Comparison of ENCODE assay signal across 8 cellular contexts in the genomic region with DNA sequence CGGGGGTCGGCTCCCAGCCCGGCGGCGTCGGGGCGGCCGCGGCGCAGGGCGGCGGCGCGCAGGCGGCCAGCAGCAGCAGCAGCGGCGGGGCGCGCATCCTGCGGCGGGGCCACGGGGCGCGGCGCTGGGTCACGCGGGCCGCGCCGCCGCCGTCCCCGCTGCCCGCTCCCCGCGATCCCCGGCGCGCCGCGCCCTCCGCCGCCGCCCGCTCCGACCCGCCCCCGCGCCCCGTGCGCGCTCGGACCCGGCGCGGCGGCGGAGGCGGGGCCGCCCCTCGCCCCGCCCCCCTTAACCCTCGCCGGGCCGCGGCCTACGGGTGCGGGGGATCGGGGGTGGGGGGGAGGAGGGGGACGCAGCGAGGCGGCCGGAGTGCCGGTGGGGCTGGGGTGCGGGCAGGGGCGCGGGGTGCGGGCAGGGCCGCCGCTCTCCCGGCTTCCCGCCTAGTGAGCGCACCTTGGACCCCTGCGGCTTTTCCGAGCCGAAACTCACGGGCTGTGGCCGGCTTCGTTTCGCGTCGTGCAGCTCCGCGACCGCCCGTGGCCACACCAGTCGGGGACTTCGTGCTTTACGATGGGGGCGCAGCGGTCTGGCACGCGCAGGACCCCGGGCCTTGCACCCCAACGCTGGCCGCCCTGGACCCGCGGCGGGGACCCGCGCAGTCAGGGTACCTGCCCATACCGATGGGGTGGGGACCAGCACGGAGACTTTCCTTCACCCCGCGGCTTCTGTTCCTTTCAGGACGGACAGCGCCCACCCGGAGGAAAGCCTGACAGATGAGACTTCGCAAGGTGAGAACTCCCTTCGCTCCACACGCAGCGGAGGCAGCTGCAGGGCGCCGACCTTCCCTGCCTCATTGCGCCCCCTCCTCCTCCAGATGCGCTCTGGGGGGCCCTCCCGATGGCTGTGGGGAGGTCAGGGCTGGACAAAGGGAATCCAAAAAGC. TPM values are rescaled to one million over a fixed set of nuclear protein-coding genes. Genes with fewer than 3 reads are reported as not detected.
DNase-seq lines count a peak whose midpoint lies in the region; ATAC-seq and TF ChIP-seq lines count a peak whose summit lies in the region.

Gene FNDC10 (minus strand): TSS at position 217 of the 942 bp plus-strand sequence. CDS start 120 bp downstream, at position 97.

- H3K27me3 ChIP-seq in RWPE2 (ENCODE audit: insufficient read depth, poor library complexity, severe bottlenecking): no peaks in the 10 kb centered on the region
- H3K27me3 ChIP-seq in psoas muscle (ENCODE audit: insufficient read depth in 3 of 3, low read length in 2 of 3): peaks cover 0 to 64% (median 27%) of the 10 kb centered on the region in 3 donors

- no peaks in the 10 kb centered on the region for H3K36me3 ChIP-seq in RWPE2 (ENCODE audit: low read depth)
- no peaks in the 10 kb centered on the region for H3K36me3 ChIP-seq in psoas muscle (ENCODE audit: insufficient read depth in 1 of 2, low read depth in 1 of 2)

- H3K4me3 ChIP-seq in GM08714 (ENCODE audit: low read length) (peak within 1 kb of the TSS; percentile 15; the same call in 1 of the 2 replicates), RWPE2 (ENCODE audit: severe bottlenecking) (peak within 1 kb of the TSS; percentile 48), fibroblast of pulmonary artery (replicated peaks; ENCODE audit: low read depth, low read length) (peak within 1 kb of the TSS; percentile 46), psoas muscle (peak within 1 kb of the TSS; percentile 55)

- 2 to 3% (median 3%) methylated on average over 39 to 125 of the region's 127 CpGs for WGBS in psoas muscle, 3 donors

- H3K27ac ChIP-seq in RWPE2 (ENCODE audit: poor library complexity, severe bottlenecking) (no peak within 1 kb of the TSS), psoas muscle (no peak within 1 kb of the TSS)

- no peaks in the 10 kb centered on the region for H3K4me1 ChIP-seq in RWPE2 (ENCODE audit: insufficient read depth, poor library complexity, severe bottlenecking)
- peaks cover 13% of the 10 kb centered on the region for H3K4me1 ChIP-seq in psoas muscle

- TF ChIP-seq CTCF in RWPE2 (IDR thresholded peaks at IDR 0.05; ENCODE audit: poor library complexity, severe bottlenecking): no peak
- no peak for TF ChIP-seq CTCF in fibroblast of pulmonary artery (IDR thresholded peaks at IDR 0.05; ENCODE audit: low read length, missing control alignments)
- no peak for TF ChIP-seq CTCF in psoas muscle (IDR thresholded peaks at IDR 0.05)

- peak; percentile 57 for DNase-seq in RWPE2 (ENCODE audit: low spot score)
- no peak for DNase-seq in fibroblast of pulmonary artery (ENCODE audit: low read depth)
- no peak for DNase-seq in psoas muscle
- no peak for DNase-seq in SKM-1 (lab: John Stamatoyannopoulos, UW; ENCODE audit: unreplicated experiment)
- no peak for DNase-seq in NCI-H524 treated with DMSO at 0.1 percent for 48 hours (lab: John Stamatoyannopoulos, UW)
- DNase-seq in NOMO-1 (lab: John Stamatoyannopoulos, UW; ENCODE audit: unreplicated experiment in 2 of 2): no peak

- intact Hi-C loops in psoas muscle (cut with DNase I): no loop called here

- H3K9me3 ChIP-seq in RWPE2 (ENCODE audit: severe bottlenecking): no peaks in the 10 kb centered on the region
- no peaks in the 10 kb centered on the region for H3K9me3 ChIP-seq in psoas muscle

- ATAC-seq in RWPE2 (ENCODE audit: low read depth): peak; percentile 15; the same call in 2 of the 3 replicates
- no peak for ATAC-seq in psoas muscle
- ATAC-seq in GM19324 (IDR thresholded peaks at IDR 0.05; ENCODE audit: low FRiP score, unreplicated experiment): no peak

RNA-seq across cellular contexts. Expression of gene FNDC10, which starts in this region (rescaled TPM):
- under 1 TPM in 3 of 4 donors, not detected in 1; 0.44 to 0.89 (median 0.82) TPM for total RNA-seq in psoas muscle
- under 1 TPM; 0.15 to 0.96 (median 0.34) TPM for polyA plus RNA-seq in psoas muscle
